ENCODE assay signal across 8 cellular contexts in genomic region chr7:100081535-100082102, GRCh38. TPM values are rescaled to one million over a fixed set of nuclear protein-coding genes. Genes with fewer than 3 reads are reported as not detected.
DNase-seq lines count a peak whose midpoint lies in the region; ATAC-seq, FAIRE-seq and TF ChIP-seq lines count a peak whose summit lies in the region.

Gene ZNF3, minus strand, starts transcription at chr7:100081723. Its CDS starts 4,366 bp downstream, at chr7:100077357.

- peaks cover 37% of the 10 kb centered on the region for H3K36me3 Mint-ChIP-seq in activated T-helper 2 cell treated with anti-CD3 and anti-CD28 coated beads, Interferon-gamma antibody, Interleukin-2, Interleukin-4, amounts not matched to agents 10 μg/mL and 5 μg/mL and 100 μg/mL, durations not matched to agents 14 hours and 24 hours and 36 hours (ENCODE audit: low read depth)
- H3K36me3 Mint-ChIP-seq in naive thymus-derived CD8-positive, alpha-beta T cell, result peaks cover 0 to 31% (median 11%) of the 10 kb centered on the region in 3 donors

- H3K4me1 ChIP-seq in ES-I3 (ENCODE audit: insufficient read depth, low read length) (peaks cover 13% of the 10 kb centered on the region), RWPE2 (ENCODE audit: insufficient read depth, poor library complexity, severe bottlenecking) (peaks cover 10% of the 10 kb centered on the region)

- intact Hi-C loops in activated T-helper 2 cell treated with anti-CD3 and anti-CD28 coated beads, Interferon-gamma antibody, Interleukin-2, Interleukin-4, amounts not matched to agents 10 μg/mL and 5 μg/mL and 100 μg/mL, durations not matched to agents 14 hours and 24 hours and 36 hours (cut with micrococcal nuclease), result loop anchor here (1.0 to 10.0 kb wide), 6 partner anchors 19 to 457 kb away; partner anchors contain the start of genes AP4M1, MCM7, TRIM4 and ZSCAN21

- ATAC-seq in RWPE2 (ENCODE audit: low read depth), result peak; percentile 87
- peak; percentile 85 to 90 for ATAC-seq in naive thymus-derived CD8-positive, alpha-beta T cell

- H3K27me3 ChIP-seq in RWPE2 (ENCODE audit: insufficient read depth, poor library complexity, severe bottlenecking), result no peaks in the 10 kb centered on the region

- H3K27ac ChIP-seq in RWPE2 (ENCODE audit: poor library complexity, severe bottlenecking), result peak within 1 kb of the TSS; percentile 33

- H3K4me3 ChIP-seq in RWPE2 (ENCODE audit: severe bottlenecking), result peak within 1 kb of the TSS; percentile 97
- peak within 1 kb of the TSS; percentile 92 for H3K4me3 ChIP-seq in fibroblast of mammary gland (ENCODE audit: control insufficient read depth, low read depth, low read length)

- POLR2A ChIA-PET in naive thymus-derived CD8-positive, alpha-beta T cell (lab: Charles Lee), result interaction anchor here (0.6 to 4.5 kb wide), 14 partner anchors 9 to 204 kb away, joined by 3 to 39 read pairs (median 3); partner anchors contain the start of genes AP4M1, MCM7, TRIM4 and ZKSCAN1

- peak within 1 kb of the TSS; percentile 97 for H3K9ac ChIP-seq in ES-I3 (ENCODE audit: low read depth, low read length)

- peaks cover 2% of the 10 kb centered on the region for H3K27me3 Mint-ChIP-seq in activated T-helper 2 cell treated with anti-CD3 and anti-CD28 coated beads, Interferon-gamma antibody, Interleukin-2, Interleukin-4, amounts not matched to agents 10 μg/mL and 5 μg/mL and 100 μg/mL, durations not matched to agents 14 hours and 24 hours and 36 hours (ENCODE audit: low read depth)
- no peaks in the 10 kb centered on the region for H3K27me3 Mint-ChIP-seq in naive thymus-derived CD8-positive, alpha-beta T cell

- H3K4me1 Mint-ChIP-seq in activated T-helper 2 cell treated with anti-CD3 and anti-CD28 coated beads, Interferon-gamma antibody, Interleukin-2, Interleukin-4, amounts not matched to agents 10 μg/mL and 5 μg/mL and 100 μg/mL, durations not matched to agents 14 hours and 24 hours and 36 hours (ENCODE audit: low read depth), result peaks cover 23% of the 10 kb centered on the region
- H3K4me1 Mint-ChIP-seq in naive thymus-derived CD8-positive, alpha-beta T cell, result peaks cover 17 to 43% (median 38%) of the 10 kb centered on the region in 4 donors

- TF ChIP-seq CTCF in RWPE2 (IDR thresholded peaks at IDR 0.05; ENCODE audit: poor library complexity, severe bottlenecking) (peak; percentile 98), fibroblast of mammary gland (conservative IDR thresholded peaks at IDR 0.05; ENCODE audit: control insufficient read depth, insufficient read depth, low read depth, low read length) (peak; percentile 52)

- TF ChIP-seq POLR2A in H54 (IDR thresholded peaks at IDR 0.05; ENCODE audit: low read depth, low read length), result peak; percentile 39; the same call in 1 of the 2 replicates

- peaks cover 5% of the 10 kb centered on the region for H3K9me3 ChIP-seq in ES-I3 (ENCODE audit: control insufficient read depth, insufficient read depth, low read length)
- no peaks in the 10 kb centered on the region for H3K9me3 ChIP-seq in RWPE2 (ENCODE audit: severe bottlenecking)

- peak; percentile 36 for FAIRE-seq in H54 (lab: Jason Lieb, UNC)

- peaks cover 23% of the 10 kb centered on the region for H3K36me3 ChIP-seq in ES-I3 (ENCODE audit: insufficient read depth, low read length)
- H3K36me3 ChIP-seq in RWPE2 (ENCODE audit: low read depth), result peaks cover 36% of the 10 kb centered on the region

- DNase-seq in H54 (ENCODE audit: insufficient read length, low spot score) (peak; percentile 94), LoVo (ENCODE audit: low spot score) (peak; percentile 100), RWPE2 (ENCODE audit: low spot score) (peak; percentile 97), fibroblast of mammary gland (ENCODE audit: low read depth) (peak; percentile 99)
- DNase-seq in activated T-helper 2 cell treated with anti-CD3 and anti-CD28 coated beads, Interferon-gamma antibody, Interleukin-2, Interleukin-4, amounts not matched to agents 10 μg/mL and 5 μg/mL and 100 μg/mL, durations not matched to agents 14 hours and 24 hours and 36 hours (ENCODE audit: low spot score), result peak; percentile 98
- DNase-seq in naive thymus-derived CD8-positive, alpha-beta T cell, result peak; percentile 93 to 99 (median 98)
- peak; percentile 89 to 97 (median 96) for DNase-seq in stimulated activated naive CD4-positive, alpha-beta T cell (lab: John Stamatoyannopoulos, UW)

- no peaks in the 10 kb centered on the region for H3K9me3 Mint-ChIP-seq in activated T-helper 2 cell treated with anti-CD3 and anti-CD28 coated beads, Interferon-gamma antibody, Interleukin-2, Interleukin-4, amounts not matched to agents 10 μg/mL and 5 μg/mL and 100 μg/mL, durations not matched to agents 14 hours and 24 hours and 36 hours
- H3K9me3 Mint-ChIP-seq in naive thymus-derived CD8-positive, alpha-beta T cell, result no peaks in the 10 kb centered on the region

- peak within 1 kb of the TSS; percentile 89 for H3K4me3 Mint-ChIP-seq in activated T-helper 2 cell treated with anti-CD3 and anti-CD28 coated beads, Interferon-gamma antibody, Interleukin-2, Interleukin-4, amounts not matched to agents 10 μg/mL and 5 μg/mL and 100 μg/mL, durations not matched to agents 14 hours and 24 hours and 36 hours (ENCODE audit: low read depth)
- H3K4me3 Mint-ChIP-seq in naive thymus-derived CD8-positive, alpha-beta T cell, result peak within 1 kb of the TSS; percentile 86 to 95 (median 92)

- H3K27ac Mint-ChIP-seq in activated T-helper 2 cell treated with anti-CD3 and anti-CD28 coated beads, Interferon-gamma antibody, Interleukin-2, Interleukin-4, amounts not matched to agents 10 μg/mL and 5 μg/mL and 100 μg/mL, durations not matched to agents 14 hours and 24 hours and 36 hours, result peak within 1 kb of the TSS; percentile 88
- H3K27ac Mint-ChIP-seq in naive thymus-derived CD8-positive, alpha-beta T cell, result peak within 1 kb of the TSS; percentile 90 to 96 (median 94)

RNA-seq across cellular contexts. Expression of gene ZNF3, which starts in this region (rescaled TPM):
- 23.6 and 25.5 TPM in 2 replicates for total RNA-seq in activated T-helper 2 cell treated with anti-CD3 and anti-CD28 coated beads, Interferon-gamma antibody, Interleukin-2, Interleukin-4, amounts not matched to agents 10 μg/mL and 5 μg/mL and 100 μg/mL, durations not matched to agents 14 hours and 24 hours and 36 hours
- 10 to 100 TPM; 42.7 to 48.8 TPM for total RNA-seq in naive thymus-derived CD8-positive, alpha-beta T cell
- 10 to 100 TPM; 17.4 to 28.4 (median 20.2) TPM for polyA plus RNA-seq in naive thymus-derived CD8-positive, alpha-beta T cell

Comparison
In these comparisons a context has a peak if more than half of its experiments do, and no peak if none do; other contexts are left out.
1. Peak in every context shown above with its lines: DNase-seq, ATAC-seq, H3K4me3 ChIP-seq and H3K27ac ChIP-seq.